ENCODE assay signal across 8 cellular contexts in the genomic region with DNA sequence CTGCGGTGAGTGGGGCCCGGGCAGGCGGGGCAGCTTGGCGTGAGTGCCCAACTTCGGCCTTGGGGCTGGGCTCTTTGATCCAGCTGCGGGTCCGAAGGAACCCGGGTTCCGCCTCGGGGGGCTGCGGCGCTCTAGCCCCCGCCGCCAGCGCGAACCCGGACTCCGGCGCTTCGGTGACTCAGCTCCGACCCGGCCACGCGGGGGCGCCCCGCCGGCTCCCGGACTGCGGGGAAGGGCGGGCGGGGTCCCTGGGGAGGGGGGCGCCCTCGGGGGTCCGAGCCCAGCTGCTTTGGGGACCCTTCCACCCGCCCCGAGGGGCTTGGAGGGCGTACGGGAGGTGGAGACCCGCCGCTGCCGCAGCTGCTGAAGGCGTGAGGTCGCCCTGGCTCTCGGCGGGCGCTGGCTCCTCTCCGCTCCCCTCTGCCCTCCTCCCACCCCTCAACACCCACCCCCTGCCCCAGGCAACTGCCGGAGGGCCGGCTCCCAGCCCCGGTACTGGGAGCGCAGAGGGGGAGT. TPM values are rescaled to one million over a fixed set of nuclear protein-coding genes. Genes with fewer than 3 reads are reported as not detected.
DNase-seq lines count a peak whose midpoint lies in the region; ATAC-seq and TF ChIP-seq lines count a peak whose summit lies in the region.

No MANE protein-coding gene starts in this region.

- H3K27me3 ChIP-seq in mammary epithelial cell (ENCODE audit: insufficient read depth, low read length), result no peaks in the 10 kb centered on the region

- dilution Hi-C loops in mammary epithelial cell (cut with HindIII; ENCODE audit: low sequenced_read_pairs), result no loop called here

- H3K9ac ChIP-seq in mammary epithelial cell (ENCODE audit: insufficient read depth, low read length), result peak overlapping the region; percentile 42

- POLR2A ChIA-PET in GM10248 (lab: Yijun Ruan, JAX), result interaction anchor here (0.5 to 1.2 kb wide), 3 partner anchors 14 to 275 kb away, joined by 3 to 4 read pairs (median 3); no protein-coding TSS in a partner anchor

- BruUV-seq in mammary epithelial cell (replicated peaks; lab: Mats Ljungman, UMichigan), result no TSS peak

- no peaks in the 10 kb centered on the region for H3K9me3 ChIP-seq in mammary epithelial cell (replicated peaks; ENCODE audit: insufficient read depth, low read length)

- H3K79me2 ChIP-seq in mammary epithelial cell (ENCODE audit: insufficient read depth, low read length), result peaks cover 10% of the 10 kb centered on the region

- H3K4me1 ChIP-seq in mammary epithelial cell (ENCODE audit: insufficient read depth, low read length), result peaks cover 19% of the 10 kb centered on the region

- TF ChIP-seq CTCF in GM10248 (IDR thresholded peaks at IDR 0.05; ENCODE audit: control extremely low read depth, extremely low read depth, low read depth, missing control alignments) (peak; percentile 41), mammary epithelial cell (conservative IDR thresholded peaks at IDR 0.05 in 1 of 2, IDR thresholded peaks at IDR 0.05 in 1 of 2; ENCODE audit: extremely low read depth in 1 of 2, insufficient read depth in 1 of 2, low read depth in 1 of 2, low read length in 2 of 2) (peak; percentile 1 to 60)

- CTCF ChIA-PET in GM10248 (lab: Yijun Ruan, JAX) (interaction anchor here (0.8 to 7.0 kb wide), 38 partner anchors 9 to 325 kb away, joined by 3 to 92 read pairs (median 5); a partner anchor contains a TSS), mammary epithelial cell (lab: Charles Lee; ENCODE audit: low non-redundant PET) (interaction anchor here (0.6 to 0.8 kb wide), 3 partner anchors 13 to 750 kb away, joined by 3 to 4 read pairs (median 4); no protein-coding TSS in a partner anchor)

- DNase-seq in GM10248 (ENCODE audit: extremely low spot score) (peak; percentile 78), T-helper 9 cell (peak; percentile 44), mammary epithelial cell (no peak), left kidney (ENCODE audit: low read depth, low spot score) (peak; percentile 59), COLO829 (ENCODE audit: low spot score) (no peak)
- DNase-seq in stimulated activated CD4-positive, alpha-beta T cell treated with anti-CD3 and anti-CD28 coated beads, Interleukin-4, amount 100 ng/mL, for 4 hours, result peak; percentile 27 to 54

- H3K4me2 ChIP-seq in mammary epithelial cell (ENCODE audit: insufficient read depth, low read depth, low read length), result peak overlapping the region; percentile 97

- H4K20me1 ChIP-seq in mammary epithelial cell (ENCODE audit: insufficient read depth, low read length), result no peaks in the 10 kb centered on the region

- ATAC-seq in HG03045 (IDR thresholded peaks at IDR 0.05; ENCODE audit: unreplicated experiment) (peak; percentile 34), GM18907 (IDR thresholded peaks at IDR 0.05; ENCODE audit: unreplicated experiment) (no peak)

- intact Hi-C loops in mammary epithelial cell (cut with micrococcal nuclease), result loop anchor here (2.0 kb wide), 1 partner anchor 76 kb away; no protein-coding TSS in a partner anchor

- no peak overlapping the region for H3K27ac ChIP-seq in mammary epithelial cell (ENCODE audit: insufficient read depth, low read depth, low read length)

- H2AFZ ChIP-seq in mammary epithelial cell (ENCODE audit: low read depth, low read length), result peak overlapping the region; percentile 96

- peak overlapping the region; percentile 50 to 74 (median 68) for H3K4me3 ChIP-seq in mammary epithelial cell (replicated peaks in 1 of 3; ENCODE audit: insufficient read depth in 1 of 3, low read depth in 2 of 3, low read length in 3 of 3)

- H3K36me3 ChIP-seq in mammary epithelial cell (ENCODE audit: insufficient read depth, low read length), result no peaks in the 10 kb centered on the region

- in situ Hi-C loops in mammary epithelial cell (cut with MboI; ENCODE audit: low sequenced_read_pairs in 2 of 2), result no loop called here

- WGBS in mammary epithelial cell (ENCODE audit: low coverage, missing lambda C conversion rate), result no CpG with 5 or more reads among the region's 51 CpGs

RNA-seq across cellular contexts. Expression of a gene that starts 0.5 kb away (rescaled TPM):
- total RNA-seq in mammary epithelial cell, result 10 to 100 TPM in 1 of 2 donors, 1 to 10 TPM in 1; 7.3 to 24.0 TPM
- polyA plus RNA-seq in mammary epithelial cell, result 44.5 TPM
- 35.7 TPM for polyA minus RNA-seq in mammary epithelial cell

Comparison
In these comparisons a context has a peak if more than half of its experiments do, and no peak if none do; other contexts are left out.
1. DNase-seq: peak in GM10248 (single experiment), T-helper 9 cell (single experiment), left kidney (single experiment) and stimulated activated CD4-positive, alpha-beta T cell treated with anti-CD3 and anti-CD28 coated beads, Interleukin-4, amount 100 ng/mL, for 4 hours (2 of 2); none in mammary epithelial cell (single experiment) and COLO829 (single experiment).